ENCODE assay signal across 1 cellular context in genomic region chr10:86962981-86963310, GRCh38.
TF ChIP-seq lines count a peak whose summit lies in the region.

No MANE protein-coding gene starts in this region.

TF ChIP-seq in IMR-90, 13 proteins besides CTCF, POLR2A, EP300 and RAD21 (continued from another document):
- TF ChIP-seq USF2 (IDR thresholded peaks at IDR 0.05; ENCODE audit: low read depth, low read length), result no peak
- no peak for TF ChIP-seq BHLHE40 (IDR thresholded peaks at IDR 0.05; ENCODE audit: low read depth, low read length)
- TF ChIP-seq CEBPB (IDR thresholded peaks at IDR 0.05; ENCODE audit: low read depth, low read length), result no peak
- TF ChIP-seq MAZ (IDR thresholded peaks at IDR 0.05; ENCODE audit: borderline replicate concordance, low read depth, low read length), result no peak
- no peak for TF ChIP-seq NFE2L2 (IDR thresholded peaks at IDR 0.05; ENCODE audit: low read depth, low read length)
- no peak for TF ChIP-seq CHD1 (IDR thresholded peaks at IDR 0.05; ENCODE audit: low read depth, low read length)
- no peak for TF ChIP-seq MAFK (IDR thresholded peaks at IDR 0.05; ENCODE audit: low read depth, low read length)
- TF ChIP-seq RFX5 (IDR thresholded peaks at IDR 0.05; ENCODE audit: low read depth, low read length), result no peak
- TF ChIP-seq SMC3 (IDR thresholded peaks at IDR 0.05; ENCODE audit: low read depth, low read length), result no peak
- no peak for TF ChIP-seq ELK1 (IDR thresholded peaks at IDR 0.05; ENCODE audit: borderline replicate concordance, low read depth, low read length)
